Comparison of ENCODE assay signal across 15 cellular contexts in genomic region chr2:71850306-71850801, GRCh38.
DNase-seq lines count a peak whose midpoint lies in the region; ATAC-seq, FAIRE-seq and TF ChIP-seq lines count a peak whose summit lies in the region.
"Had no signal": no experiment of that assay in that cellular context is flagged by ENCODE, and none has a peak within 500 bp of the region (broad histone marks: within the 10 kb centered on the region; RNA-seq: fewer than 3 reads in every experiment).

No MANE protein-coding gene starts in this region.

- H3K27ac Mint-ChIP-seq in nephron, result peak overlapping the region in 2 of 3 experiments; percentile 21 to 58
- no peak overlapping the region for H3K27ac Mint-ChIP-seq in type B pancreatic cell
- H3K27ac Mint-ChIP-seq: CD4-positive, alpha-beta memory T cell had no signal

- H3K36me3 Mint-ChIP-seq in nephron (ENCODE audit: low read depth) (no peaks in the 10 kb centered on the region), type B pancreatic cell (no peaks in the 10 kb centered on the region)
- H3K36me3 Mint-ChIP-seq: CD4-positive, alpha-beta memory T cell had no signal

- no TSS peak for BruUV-seq in HepG2 (replicated peaks; lab: Mats Ljungman, UMichigan)

- intact Hi-C loops in Right ventricle myocardium inferior (cut with DNase I), result no loop called here
- intact Hi-C loops in cardiac septum (cut with DNase I), result no loop called here
- intact Hi-C loops in left ventricle myocardium inferior (cut with micrococcal nuclease), result no loop called here
- intact Hi-C loops in vagina (cut with DNase I), result no loop called here
- intact Hi-C loops in HepG2 (cut with micrococcal nuclease; ENCODE audit: unreplicated experiment), result no loop called here

- H3K79me2 ChIP-seq in HepG2 (ENCODE audit: insufficient read depth, low read length), result no peaks in the 10 kb centered on the region

- no peak for TF ChIP-seq POLR2A in vagina (IDR thresholded peaks at IDR 0.05)
- no peak for TF ChIP-seq POLR2A in HepG2 (IDR thresholded peaks at IDR 0.05; ENCODE audit: insufficient read depth in 1 of 2, low read depth in 2 of 2, low read length in 2 of 2)

- H3K36me3 ChIP-seq in left ventricle myocardium inferior (no peaks in the 10 kb centered on the region), vagina (no peaks in the 10 kb centered on the region), HepG2 (replicated peaks in 1 of 2; ENCODE audit: control insufficient read depth in 1 of 2, insufficient read depth in 2 of 2, low read length in 2 of 2) (no peaks in the 10 kb centered on the region)

- H3K9me3 Mint-ChIP-seq in nephron, result peaks cover 4% of the 10 kb centered on the region
- H3K9me3 Mint-ChIP-seq in type B pancreatic cell, result no peaks in the 10 kb centered on the region

- no peak for TF ChIP-seq EP300 in HepG2 (IDR thresholded peaks at IDR 0.05; ENCODE audit: low read depth in 2 of 2, low read length in 2 of 2)
- TF ChIP-seq EP300 in HepG2 (CRISPR knock-in tag; IDR thresholded peaks at IDR 0.05; ENCODE audit: borderline replicate concordance), result no peak

- no peaks in the 10 kb centered on the region for H4K20me1 ChIP-seq in HepG2 (ENCODE audit: insufficient read depth, low read length)

- H3K9me3 ChIP-seq in left ventricle myocardium inferior (replicated peaks), result peaks cover 4% of the 10 kb centered on the region
- H3K9me3 ChIP-seq in vagina, result no peaks in the 10 kb centered on the region
- H3K9me3 ChIP-seq in HepG2 (ENCODE audit: low read length), result no peaks in the 10 kb centered on the region

- no peak overlapping the region for H3K9ac ChIP-seq in HepG2 (ENCODE audit: insufficient read depth, low read depth, low read length)

- CTCF ChIA-PET in HepG2 (lab: Yijun Ruan, JAX; ENCODE audit: low intra/inter-chr PET ratio, low total read pairs), result no interaction called here

- DNase-seq in Right ventricle myocardium inferior (ENCODE audit: missing footprints) (no peak), cardiac septum (ENCODE audit: low spot score) (no peak), left ventricle myocardium inferior (peak; percentile 33), vagina (ENCODE audit: extremely low spot score in 2 of 2) (peak; percentile 58 to 85), NCI-H2107 (lab: John Stamatoyannopoulos, UW) (no peak), HepG2 (ENCODE audit: low spot score) (no peak), type B pancreatic cell (ENCODE audit: extremely low spot score, unreplicated experiment) (no peak)
- DNase-seq: 8988T; CD4-positive, alpha-beta memory T cell; NCI-H1105; NCI-H1694 treated with DMSO at 0.1 percent for 48 hours; NCI-H446; OCI-M1 had no signal

- FAIRE-seq in HepG2 (lab: Jason Lieb, UNC), result no peak

- WGBS in HepG2 (ENCODE audit: low lambda C conversion rate), result 45% methylated on average over 8 of the region's 8 CpGs

- POLR2A ChIA-PET in HepG2 (lab: Yijun Ruan, JAX), result no interaction called here

- H3K4me1 Mint-ChIP-seq in nephron (peaks cover 21% of the 10 kb centered on the region), type B pancreatic cell (ENCODE audit: unreplicated experiment) (peaks cover 15% of the 10 kb centered on the region)
- H3K4me1 Mint-ChIP-seq: CD4-positive, alpha-beta memory T cell had no signal

- in situ Hi-C loops in HepG2 (cut with HindIII; ENCODE audit: extremely low pct_ligation_motif_present, low pct_unique_long_range_greater_than_20kb), result no loop called here

- H3K27me3 ChIP-seq in left ventricle myocardium inferior (ENCODE audit: low read depth) (peaks cover 29% of the 10 kb centered on the region), vagina (no peaks in the 10 kb centered on the region), HepG2 (ENCODE audit: control insufficient read depth in 1 of 2, insufficient read depth in 2 of 2, low read length in 2 of 2) (peaks cover 6 to 49% of the 10 kb centered on the region in 2 experiments; a peak in 4 of 5 replicates)

- H3K4me3 Mint-ChIP-seq in nephron (peak overlapping the region in 1 of 3 experiments; percentile 2), type B pancreatic cell (no peak overlapping the region)
- H3K4me3 Mint-ChIP-seq: CD4-positive, alpha-beta memory T cell had no signal

- H3K27me3 Mint-ChIP-seq in nephron (ENCODE audit: low read depth) (peaks cover 51% of the 10 kb centered on the region), type B pancreatic cell (peaks cover 10% of the 10 kb centered on the region)

- H3K27ac ChIP-seq in left ventricle myocardium inferior (replicated peaks) (peak overlapping the region; percentile 60), vagina (no peak overlapping the region), HepG2 (ENCODE audit: extremely low read length, insufficient read depth, low read length) (no peak overlapping the region)

- peak; percentile 58 for ATAC-seq in Right ventricle myocardium inferior
- ATAC-seq in HepG2, result no peak
- ATAC-seq: HCT116 had no signal

- H3K4me3 ChIP-seq in left ventricle myocardium inferior (no peak overlapping the region), vagina (no peak overlapping the region), HepG2 (replicated peaks in 1 of 3; ENCODE audit: insufficient read depth in 1 of 3, low read depth in 2 of 3, low read length in 3 of 3) (no peak overlapping the region)

- no peak overlapping the region for H2AFZ ChIP-seq in HepG2 (ENCODE audit: low read length)

- TF ChIP-seq CTCF in left ventricle myocardium inferior (IDR thresholded peaks at IDR 0.05; ENCODE audit: borderline replicate concordance) (no peak), nephron (IDR thresholded peaks at IDR 0.05; ENCODE audit: unreplicated experiment in 3 of 3) (no peak), vagina (IDR thresholded peaks at IDR 0.05) (no peak), HepG2 (CRISPR knock-in tag; IDR thresholded peaks at IDR 0.05) (no peak), type B pancreatic cell (conservative IDR thresholded peaks at IDR 0.05) (no peak)

- no peak for TF ChIP-seq RAD21 in HepG2 (CRISPR knock-in tag; IDR thresholded peaks at IDR 0.05)

- H3K4me1 ChIP-seq in left ventricle myocardium inferior (peaks cover 35% of the 10 kb centered on the region), vagina (peaks cover 11% of the 10 kb centered on the region), HepG2 (ENCODE audit: insufficient read depth, low read length) (no peaks in the 10 kb centered on the region)

- H3K4me2 ChIP-seq in HepG2 (ENCODE audit: low read depth, low read length), result no peak overlapping the region

TF ChIP-seq in HepG2, 621 proteins besides CTCF, POLR2A, EP300 and RAD21:
- TF ChIP-seq NFYC (CRISPR knock-in tag; IDR thresholded peaks at IDR 0.05) (no peak), IRF9 (CRISPR knock-in tag; IDR thresholded peaks at IDR 0.05; ENCODE audit: borderline replicate concordance) (no peak), ZNF703 (CRISPR knock-in tag; IDR thresholded peaks at IDR 0.05; ENCODE audit: borderline replicate concordance) (no peak), ZNF207 (IDR thresholded peaks at IDR 0.05; ENCODE audit: borderline replicate concordance) (no peak), ZNF816 (CRISPR knock-in tag; IDR thresholded peaks at IDR 0.05; ENCODE audit: borderline replicate concordance) (no peak), KDM2A (CRISPR knock-in tag; IDR thresholded peaks at IDR 0.05; ENCODE audit: borderline replicate concordance, low read depth) (no peak), TBP (CRISPR knock-in tag; IDR thresholded peaks at IDR 0.05) (no peak), PITX1 (CRISPR knock-in tag; IDR thresholded peaks at IDR 0.05) (no peak), ZGPAT (CRISPR knock-in tag; IDR thresholded peaks at IDR 0.05) (no peak), ZNF441 (CRISPR knock-in tag; IDR thresholded peaks at IDR 0.05; ENCODE audit: borderline replicate concordance) (no peak)

Comparison
In these comparisons a context has a peak if more than half of its experiments do, and no peak if none do; other contexts are left out.
1. DNase-seq: peak in left ventricle myocardium inferior (single experiment) and vagina (2 of 2); none in Right ventricle myocardium inferior (single experiment), cardiac septum (single experiment), NCI-H2107 (single experiment), HepG2 (single experiment) and type B pancreatic cell (single experiment).